In the genomic region with DNA sequence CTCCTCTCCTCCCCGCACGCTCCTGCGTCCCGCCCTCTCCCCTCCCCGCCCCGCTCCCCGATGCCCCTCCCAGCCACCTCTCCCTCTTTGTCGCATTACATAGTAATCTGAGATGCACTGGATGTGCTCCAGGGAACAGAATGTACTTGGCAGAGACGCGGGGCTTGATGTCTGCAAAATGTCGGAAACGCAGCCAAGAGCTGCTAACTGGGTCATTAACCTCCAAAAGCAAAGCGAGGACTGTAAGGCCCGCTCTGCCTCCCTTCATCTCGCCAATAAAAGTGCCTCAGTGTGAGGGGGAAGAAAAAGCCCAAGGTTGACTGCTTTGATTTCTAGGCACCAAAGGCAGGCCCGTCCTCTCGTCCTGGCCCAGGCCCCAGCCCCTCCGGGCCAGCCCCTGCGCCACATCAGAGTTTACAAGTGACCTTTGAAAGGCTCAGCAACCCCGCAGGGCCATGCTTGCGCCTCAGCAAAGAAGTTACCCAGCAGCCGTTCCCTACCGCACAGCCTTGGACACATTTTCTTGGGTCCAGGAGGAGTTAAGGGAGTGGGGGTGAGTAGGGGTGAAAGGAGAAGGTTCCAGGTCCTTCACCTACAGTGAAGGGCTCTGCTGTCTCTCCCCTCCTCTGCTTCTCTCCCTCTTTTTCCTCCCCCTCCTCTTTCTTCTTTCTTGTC, we compare ENCODE assay signal across 1 cellular context.
TF ChIP-seq lines count a peak whose summit lies in the region.

No MANE protein-coding gene starts in this region.

TF ChIP-seq in SK-N-SH, 30 proteins besides CTCF, POLR2A, EP300 and RAD21 (continued from another document):
- TF ChIP-seq SIN3A (IDR thresholded peaks at IDR 0.05; ENCODE audit: borderline replicate concordance, low read depth, low read length): no peak
- 0 out of 2 replicates have a peak, but pooled peaks have one; percentile 11 for TF ChIP-seq YY1 (IDR thresholded peaks at IDR 0.05; ENCODE audit: low read depth)
- TF ChIP-seq GATA2 (CRISPR knock-in tag; IDR thresholded peaks at IDR 0.05): no peak
- no peak for TF ChIP-seq EZH2phosphoT487 (IDR thresholded peaks at IDR 0.05; ENCODE audit: borderline replicate concordance, low read depth)
- peak; percentile 65; the same call in 1 of the 2 replicates for TF ChIP-seq RXRA (IDR thresholded peaks at IDR 0.05; ENCODE audit: borderline replicate concordance, low read depth)
- TF ChIP-seq, protein P1, sequence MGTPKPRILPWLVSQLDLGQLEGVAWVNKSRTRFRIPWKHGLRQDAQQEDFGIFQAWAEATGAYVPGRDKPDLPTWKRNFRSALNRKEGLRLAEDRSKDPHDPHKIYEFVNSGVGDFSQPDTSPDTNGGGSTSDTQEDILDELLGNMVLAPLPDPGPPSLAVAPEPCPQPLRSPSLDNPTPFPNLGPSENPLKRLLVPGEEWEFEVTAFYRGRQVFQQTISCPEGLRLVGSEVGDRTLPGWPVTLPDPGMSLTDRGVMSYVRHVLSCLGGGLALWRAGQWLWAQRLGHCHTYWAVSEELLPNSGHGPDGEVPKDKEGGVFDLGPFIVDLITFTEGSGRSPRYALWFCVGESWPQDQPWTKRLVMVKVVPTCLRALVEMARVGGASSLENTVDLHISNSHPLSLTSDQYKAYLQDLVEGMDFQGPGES (IDR thresholded peaks at IDR 0.05; ENCODE audit: low read depth, low read length): no peak
- TF ChIP-seq MEF2A (IDR thresholded peaks at IDR 0.05; ENCODE audit: borderline replicate concordance, low read depth): no peak
- peak; percentile 97 for TF ChIP-seq NFIC (IDR thresholded peaks at IDR 0.05; ENCODE audit: borderline replicate concordance)
- no peak for TF ChIP-seq GABPA (IDR thresholded peaks at IDR 0.05; ENCODE audit: low read depth)
- TF ChIP-seq, protein P2, sequence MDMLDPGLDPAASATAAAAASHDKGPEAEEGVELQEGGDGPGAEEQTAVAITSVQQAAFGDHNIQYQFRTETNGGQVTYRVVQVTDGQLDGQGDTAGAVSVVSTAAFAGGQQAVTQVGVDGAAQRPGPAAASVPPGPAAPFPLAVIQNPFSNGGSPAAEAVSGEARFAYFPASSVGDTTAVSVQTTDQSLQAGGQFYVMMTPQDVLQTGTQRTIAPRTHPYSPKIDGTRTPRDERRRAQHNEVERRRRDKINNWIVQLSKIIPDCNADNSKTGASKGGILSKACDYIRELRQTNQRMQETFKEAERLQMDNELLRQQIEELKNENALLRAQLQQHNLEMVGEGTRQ (IDR thresholded peaks at IDR 0.05; ENCODE audit: borderline replicate concordance, low read depth, low read length): no peak
- TF ChIP-seq TAF1 (IDR thresholded peaks at IDR 0.05; ENCODE audit: borderline replicate concordance, low read depth, low read length): peak; percentile 50; the same call in 1 of the 2 replicates
- no peak for TF ChIP-seq FOSL2 (IDR thresholded peaks at IDR 0.05; ENCODE audit: borderline replicate concordance, low read depth)
- no peak for TF ChIP-seq ELF1 (IDR thresholded peaks at IDR 0.05)
